20 cellular contexts compared by ENCODE assay signal in genomic region chr21:42565886-42566523, GRCh38. TPM values are rescaled to one million over a fixed set of nuclear protein-coding genes. Genes with fewer than 3 reads are reported as not detected.
DNase-seq lines count a peak whose midpoint lies in the region; ATAC-seq and TF ChIP-seq lines count a peak whose summit lies in the region.
"Had no signal": no experiment of that assay in that cellular context is flagged by ENCODE, and none has a peak within 500 bp of the region (broad histone marks: within the 10 kb centered on the region; RNA-seq: fewer than 3 reads in every experiment).

No MANE protein-coding gene starts in this region.

- TF ChIP-seq POLR2A in upper lobe of left lung (IDR thresholded peaks at IDR 0.05), result no peak

- H3K4me1 ChIP-seq in lower lobe of right lung (peaks cover 14% of the 10 kb centered on the region), upper lobe of left lung (peaks cover 0 to 32% (median 5%) of the 10 kb centered on the region in 4 donors)
- H3K4me1 ChIP-seq: A549, esophagus muscularis mucosa had no signal

- TF ChIP-seq CTCF in lower lobe of right lung (IDR thresholded peaks at IDR 0.05) (no peak), upper lobe of left lung (IDR thresholded peaks at IDR 0.05) (no peak), RWPE1 (conservative IDR thresholded peaks at IDR 0.05; ENCODE audit: low read depth) (no peak)

- H3K27ac ChIP-seq in lower lobe of right lung (no peak overlapping the region), upper lobe of left lung (no peak overlapping the region), RWPE1 (no peak overlapping the region)
- H3K27ac ChIP-seq: A549, BLaER1, esophagus muscularis mucosa, neutrophil had no signal

- peak; percentile 42 for DNase-seq in activated CD8-positive, alpha-beta memory T cell treated with anti-CD3 and anti-CD28 coated beads for 24 hours
- DNase-seq in activated CD8-positive, alpha-beta memory T cell treated with anti-CD3 and anti-CD28 coated beads, Interleukin-2, amount 50 U/mL, for 4 hours, result no peak
- DNase-seq in activated CD8-positive, alpha-beta memory T cell treated with anti-CD3 and anti-CD28 coated beads, Interleukin-2, amount 50 U/mL, for 48 hours, result peak; percentile 44
- DNase-seq in lower lobe of right lung, result peak; percentile 44
- peak; percentile 44 to 59 for DNase-seq in upper lobe of left lung
- DNase-seq in NCI-H2029 treated with DMSO at 0.1 percent for 48 hours (lab: John Stamatoyannopoulos, UW), result no peak
- no peak for DNase-seq in AG08396 (ENCODE audit: low spot score)
- DNase-seq in RWPE1 (ENCODE audit: low spot score), result no peak
- DNase-seq: activated CD4-positive, alpha-beta T cell treated with anti-CD3 and anti-CD28 coated beads, Interleukin-2, amount 50 U/mL, for 4 hours; amygdala; Calu3; NCI-H69; trophoblast cell had no signal

- WGBS in upper lobe of left lung, 2 donors, result 65 to 93% methylated on average over 8 to 13 of the region's 13 CpGs

- ATAC-seq in lower lobe of right lung, result no peak
- ATAC-seq in upper lobe of left lung (ENCODE audit: low FRiP score in 2 of 2), result no peak
- ATAC-seq: A549; left colon; mucosa of descending colon; stimulated activated memory B cell treated with anti-CD40 and anti-IgM and Interleukin-4, amounts not matched to agents 10 μg/mL and 1 μg/mL and 100 μg/mL, for 72 hours had no signal

- peaks cover 73% of the 10 kb centered on the region for H3K36me3 ChIP-seq in lower lobe of right lung
- peaks cover 8 to 91% (median 52%) of the 10 kb centered on the region in 4 donors for H3K36me3 ChIP-seq in upper lobe of left lung

- POLR2A ChIA-PET in RWPE1 (lab: Yijun Ruan, JAX; ENCODE audit: low non-redundant PET), result no interaction called here

- H3K9me3 ChIP-seq in lower lobe of right lung (no peaks in the 10 kb centered on the region), upper lobe of left lung (no peaks in the 10 kb centered on the region)
- H3K9me3 ChIP-seq: A549, BLaER1, esophagus muscularis mucosa, mucosa of descending colon, neutrophil had no signal

- CTCF ChIA-PET in RWPE1 (lab: Yijun Ruan, JAX), result interaction anchor here (0.6 to 1.8 kb wide), 2 partner anchors 27 to 261 kb away, joined by 4 to 9 read pairs; no protein-coding TSS in a partner anchor

- TF ChIP-seq EP300 in upper lobe of left lung (IDR thresholded peaks at IDR 0.05), result no peak

- no peaks in the 10 kb centered on the region for H3K27me3 ChIP-seq in lower lobe of right lung (ENCODE audit: low read depth)
- H3K27me3 ChIP-seq in upper lobe of left lung, result no peaks in the 10 kb centered on the region
- H3K27me3 ChIP-seq: BLaER1, esophagus muscularis mucosa, neutrophil had no signal

- intact Hi-C loops in lower lobe of right lung (cut with DNase I), result no loop called here

- no peak overlapping the region for H3K4me3 ChIP-seq in lower lobe of right lung
- no peak overlapping the region for H3K4me3 ChIP-seq in upper lobe of left lung
- H3K4me3 ChIP-seq: A549, BLaER1, esophagus muscularis mucosa, mucosa of descending colon had no signal

RNA-seq across cellular contexts. Expression of gene SLC37A1, which starts 52.4 kb away (rescaled TPM):
- 28.9 TPM for total RNA-seq in lower lobe of right lung
- 10 to 100 TPM; 20.8 to 70.2 (median 36.8) TPM for total RNA-seq in upper lobe of left lung

Comparison
In these comparisons a context has a peak if more than half of its experiments do, and no peak if none do; other contexts are left out.
1. DNase-seq: peak in activated CD8-positive, alpha-beta memory T cell treated with anti-CD3 and anti-CD28 coated beads for 24 hours (single experiment), activated CD8-positive, alpha-beta memory T cell treated with anti-CD3 and anti-CD28 coated beads, Interleukin-2, amount 50 U/mL, for 48 hours (single experiment), lower lobe of right lung (single experiment) and upper lobe of left lung (2 of 2); none in activated CD8-positive, alpha-beta memory T cell treated with anti-CD3 and anti-CD28 coated beads, Interleukin-2, amount 50 U/mL, for 4 hours (single experiment), NCI-H2029 treated with DMSO at 0.1 percent for 48 hours (single experiment), AG08396 (single experiment) and RWPE1 (single experiment).